Comparison of ENCODE assay signal across 18 cellular contexts in the genomic region with DNA sequence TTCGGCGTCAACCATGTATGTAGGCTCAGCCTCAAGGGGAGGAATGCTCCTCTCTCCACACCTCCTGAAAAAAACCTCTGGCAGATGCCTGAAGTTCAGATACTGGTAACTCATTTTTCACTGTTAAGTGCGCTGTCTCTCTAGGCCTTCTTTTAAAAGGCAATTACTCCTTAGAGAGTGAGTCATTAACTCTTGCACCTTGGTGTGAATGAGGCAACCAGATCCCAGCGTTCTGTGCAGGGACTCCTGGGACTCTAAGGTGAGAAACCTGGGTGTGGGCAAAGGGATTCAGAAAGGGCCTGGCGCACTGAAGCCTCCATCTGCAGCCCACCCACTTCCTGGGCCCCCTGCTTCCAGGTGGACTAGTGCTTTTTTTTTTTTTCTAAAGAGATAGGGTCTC.
DNase-seq lines count a peak whose midpoint lies in the region; ATAC-seq, FAIRE-seq and TF ChIP-seq lines count a peak whose summit lies in the region.
"Had no signal": no experiment of that assay in that cellular context is flagged by ENCODE, and none has a peak within 500 bp of the region (broad histone marks: within the 10 kb centered on the region; RNA-seq: fewer than 3 reads in every experiment).

No MANE protein-coding gene starts in this region.

- H3K79me2 ChIP-seq in mesendoderm (ENCODE audit: control insufficient read depth, insufficient read depth, low read length): no peaks in the 10 kb centered on the region

- H3K79me1 ChIP-seq in mesendoderm (ENCODE audit: low read length): no peaks in the 10 kb centered on the region

- no peak overlapping the region for H3K9ac ChIP-seq in mesendoderm (ENCODE audit: low read length)

- H3K23ac ChIP-seq in mesendoderm (ENCODE audit: low read length): no peak overlapping the region

- ATAC-seq in Right ventricle myocardium inferior: no peak
- no peak for ATAC-seq in HG02798 (IDR thresholded peaks at IDR 0.05; ENCODE audit: poor library complexity, unreplicated experiment)
- ATAC-seq in GM21529 (IDR thresholded peaks at IDR 0.05; ENCODE audit: unreplicated experiment): no peak
- ATAC-seq: GM12878, GM23338, HCT116 had no signal

- no peaks in the 10 kb centered on the region for H3K9me3 ChIP-seq in right atrium auricular region

- no peak overlapping the region for H2BK120ac ChIP-seq in mesendoderm (ENCODE audit: low read depth, low read length)

- DNase-seq in right atrium auricular region (ENCODE audit: low spot score) (peak; percentile 13), Right ventricle myocardium inferior (ENCODE audit: missing footprints) (no peak), bronchial epithelial cell (ENCODE audit: low read depth) (peak; percentile 6), mesendoderm (peak; percentile 70)
- DNase-seq: C1 segment of cervical spinal cord; Calu3; CD4-positive, alpha-beta memory T cell; COR-L47; DMS53; DMS79 treated with DMSO at 0.1 percent for 48 hours; H9 had no signal

- WGBS in mesendoderm (ENCODE audit: extremely low coverage, insufficient coverage, low lambda C conversion rate): no CpG with 5 or more reads among the region's 5 CpGs

- peaks cover 0 to 11% of the 10 kb centered on the region in 2 donors for H3K4me1 ChIP-seq in right atrium auricular region
- peaks cover 4% of the 10 kb centered on the region for H3K4me1 ChIP-seq in mesendoderm (ENCODE audit: control insufficient read depth, low read depth, low read length)

- no peak overlapping the region for H3K4me2 ChIP-seq in mesendoderm (ENCODE audit: low read length)
- H3K4me2 ChIP-seq: GM23338 had no signal

- H3K36me3 ChIP-seq in right atrium auricular region: no peaks in the 10 kb centered on the region
- H3K36me3 ChIP-seq in bronchial epithelial cell (ENCODE audit: control insufficient read depth, insufficient read depth, low read length): no peaks in the 10 kb centered on the region
- H3K36me3 ChIP-seq in mesendoderm (ENCODE audit: control insufficient read depth, insufficient read depth, low read length): no peaks in the 10 kb centered on the region

- TF ChIP-seq CTCF in right atrium auricular region (IDR thresholded peaks at IDR 0.05) (no peak), bronchial epithelial cell (IDR thresholded peaks at IDR 0.05; ENCODE audit: insufficient read depth, low read length, severe bottlenecking) (no peak)

- no peak for FAIRE-seq in bronchial epithelial cell (lab: Jason Lieb, UNC)
- FAIRE-seq: G401.6, GM12878, GM19239 had no signal

- H3K4me3 ChIP-seq in right atrium auricular region: no peak overlapping the region
- H3K4me3 ChIP-seq in bronchial epithelial cell (ENCODE audit: low read depth, low read length): no peak overlapping the region
- H3K4me3 ChIP-seq in mesendoderm (ENCODE audit: low read length): no peak overlapping the region
- H3K4me3 ChIP-seq: GM12878, GM23338 had no signal

- H2AK5ac ChIP-seq in mesendoderm (ENCODE audit: low read length): no peak overlapping the region

- no peak overlapping the region for H3K18ac ChIP-seq in mesendoderm (ENCODE audit: low read length)

- H2BK5ac ChIP-seq in mesendoderm (ENCODE audit: low read length): no peak overlapping the region

- no peaks in the 10 kb centered on the region for H3K27me3 ChIP-seq in right atrium auricular region
- H3K27me3 ChIP-seq in bronchial epithelial cell (ENCODE audit: control insufficient read depth, insufficient read depth, low read length): no peaks in the 10 kb centered on the region
- no peaks in the 10 kb centered on the region for H3K27me3 ChIP-seq in mesendoderm (ENCODE audit: insufficient read depth, low read length, poor library complexity)

- no peak overlapping the region for H3K4ac ChIP-seq in mesendoderm (ENCODE audit: low read depth, low read length)

- no peak overlapping the region for H4K5ac ChIP-seq in mesendoderm (ENCODE audit: low read length)

- no peak overlapping the region for H3K56ac ChIP-seq in mesendoderm (ENCODE audit: low read length)

- H3K27ac ChIP-seq in right atrium auricular region: no peak overlapping the region
- no peak overlapping the region for H3K27ac ChIP-seq in mesendoderm (ENCODE audit: low read depth, low read length)

- H2BK15ac ChIP-seq in mesendoderm (replicated peaks; ENCODE audit: low read depth): no peak overlapping the region

- intact Hi-C loops in Right ventricle myocardium inferior (cut with DNase I): loop anchor here (10.0 kb wide), 1 partner anchor 155 kb away; no protein-coding TSS in a partner anchor

- no peak overlapping the region for H4K8ac ChIP-seq in mesendoderm (ENCODE audit: low read depth, low read length)
